8 cellular contexts compared by ENCODE assay signal in the genomic region with DNA sequence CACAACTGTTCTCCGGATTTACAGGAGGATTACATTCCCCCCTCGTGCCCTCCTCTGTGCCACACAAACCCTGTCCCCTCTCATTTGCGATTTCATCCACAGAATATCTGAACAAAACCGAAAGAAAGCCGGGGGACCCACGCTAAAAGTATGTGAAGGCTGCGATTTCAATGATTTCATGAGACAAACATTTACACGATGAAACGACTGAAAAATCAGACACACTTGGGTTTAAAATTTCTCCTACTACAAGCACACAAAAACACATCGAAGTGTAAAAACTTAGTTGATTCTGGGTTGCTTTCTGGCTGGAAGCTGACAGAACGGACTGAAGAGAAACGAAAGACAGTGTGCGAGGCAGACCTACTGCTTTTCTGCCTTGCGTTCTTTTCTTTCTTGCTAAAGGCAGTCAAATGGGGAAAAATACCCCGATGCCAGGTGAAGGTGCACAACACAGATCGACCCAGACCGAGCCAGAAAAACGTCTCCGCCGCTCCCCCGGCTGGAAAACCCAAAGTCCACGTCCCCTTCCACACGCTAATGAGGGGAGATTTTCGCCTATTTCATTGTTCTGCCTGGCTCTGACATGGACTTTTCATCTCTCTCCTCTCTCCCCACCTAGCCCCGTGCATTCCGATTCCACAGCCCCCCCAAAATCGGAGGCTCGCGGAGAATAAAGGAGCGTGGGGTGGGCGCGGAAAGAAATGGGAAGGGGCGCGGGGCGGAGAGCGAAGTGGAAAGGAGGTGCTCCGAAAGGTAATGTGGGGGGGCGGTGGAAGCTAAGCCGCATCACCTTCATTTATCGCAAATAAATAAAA. TPM values are rescaled to one million over a fixed set of nuclear protein-coding genes. Genes with fewer than 3 reads are reported as not detected.
DNase-seq lines count a peak whose midpoint lies in the region; ATAC-seq and TF ChIP-seq lines count a peak whose summit lies in the region.

No MANE protein-coding gene starts in this region.

- H3K4me1 Mint-ChIP-seq in activated T-helper 2 cell treated with anti-CD3 and anti-CD28 coated beads, Interferon-gamma antibody, Interleukin-2, Interleukin-4, amounts not matched to agents 10 μg/mL and 5 μg/mL and 100 μg/mL, durations not matched to agents 14 hours and 24 hours and 36 hours (ENCODE audit: low read depth): peaks cover 54% of the 10 kb centered on the region
- H3K4me1 Mint-ChIP-seq in nephron progenitor cell: peaks cover 56% of the 10 kb centered on the region

- intact Hi-C loops in activated T-helper 2 cell treated with anti-CD3 and anti-CD28 coated beads, Interferon-gamma antibody, Interleukin-2, Interleukin-4, amounts not matched to agents 10 μg/mL and 5 μg/mL and 100 μg/mL, durations not matched to agents 14 hours and 24 hours and 36 hours (cut with micrococcal nuclease): loop anchor here (1.0 to 5.0 kb wide), 3 partner anchors 9 to 436 kb away; no protein-coding TSS in a partner anchor

- TF ChIP-seq CTCF in GM06990 (IDR thresholded peaks at IDR 0.05; ENCODE audit: insufficient read depth, low read length, poor library complexity, severe bottlenecking) (no peak), fibroblast of the aortic adventitia (IDR thresholded peaks at IDR 0.05; ENCODE audit: insufficient read depth, low read length) (peak; percentile 20), nephron progenitor cell (IDR thresholded peaks at IDR 0.05) (no peak)

- DNase-seq in 8988T (peak; percentile 36), GM06990 (ENCODE audit: extremely low read depth, insufficient read length) (peak; percentile 52), NCI-H2227 (lab: John Stamatoyannopoulos, UW; ENCODE audit: unreplicated experiment) (peak; percentile 57), fibroblast of the aortic adventitia (ENCODE audit: low read depth) (peak; percentile 70), nephron progenitor cell (no peak), NCI-H2196 (lab: John Stamatoyannopoulos, UW; ENCODE audit: unreplicated experiment) (no peak)
- peak; percentile 18 for DNase-seq in activated T-helper 2 cell treated with anti-CD3 and anti-CD28 coated beads, Interferon-gamma antibody, Interleukin-2, Interleukin-4, amounts not matched to agents 10 μg/mL and 5 μg/mL and 100 μg/mL, durations not matched to agents 14 hours and 24 hours and 36 hours (ENCODE audit: low spot score)

- no peaks in the 10 kb centered on the region for H3K9me3 Mint-ChIP-seq in activated T-helper 2 cell treated with anti-CD3 and anti-CD28 coated beads, Interferon-gamma antibody, Interleukin-2, Interleukin-4, amounts not matched to agents 10 μg/mL and 5 μg/mL and 100 μg/mL, durations not matched to agents 14 hours and 24 hours and 36 hours
- H3K9me3 Mint-ChIP-seq in nephron progenitor cell: no peaks in the 10 kb centered on the region

- H3K36me3 Mint-ChIP-seq in activated T-helper 2 cell treated with anti-CD3 and anti-CD28 coated beads, Interferon-gamma antibody, Interleukin-2, Interleukin-4, amounts not matched to agents 10 μg/mL and 5 μg/mL and 100 μg/mL, durations not matched to agents 14 hours and 24 hours and 36 hours (ENCODE audit: low read depth): peaks cover 16% of the 10 kb centered on the region
- H3K36me3 Mint-ChIP-seq in nephron progenitor cell (ENCODE audit: low read depth): peaks cover 18% of the 10 kb centered on the region

- H3K4me3 ChIP-seq in GM06990 (replicated peaks; ENCODE audit: low read depth, low read length): peak overlapping the region; percentile 69
- peak overlapping the region; percentile 86 for H3K4me3 ChIP-seq in fibroblast of the aortic adventitia (ENCODE audit: low read depth, low read length)

- no peak for ATAC-seq in GM18909 (IDR thresholded peaks at IDR 0.05; ENCODE audit: poor library complexity, unreplicated experiment)

- H3K27me3 ChIP-seq in GM06990 (replicated peaks; ENCODE audit: control insufficient read depth, insufficient read depth, low read length): no peaks in the 10 kb centered on the region

- peaks cover 17% of the 10 kb centered on the region for H3K27me3 Mint-ChIP-seq in activated T-helper 2 cell treated with anti-CD3 and anti-CD28 coated beads, Interferon-gamma antibody, Interleukin-2, Interleukin-4, amounts not matched to agents 10 μg/mL and 5 μg/mL and 100 μg/mL, durations not matched to agents 14 hours and 24 hours and 36 hours (ENCODE audit: low read depth)
- H3K27me3 Mint-ChIP-seq in nephron progenitor cell (ENCODE audit: low read depth, poor library complexity): peaks cover 17% of the 10 kb centered on the region

- H3K4me3 Mint-ChIP-seq in activated T-helper 2 cell treated with anti-CD3 and anti-CD28 coated beads, Interferon-gamma antibody, Interleukin-2, Interleukin-4, amounts not matched to agents 10 μg/mL and 5 μg/mL and 100 μg/mL, durations not matched to agents 14 hours and 24 hours and 36 hours (ENCODE audit: low read depth): peak overlapping the region; percentile 95
- H3K4me3 Mint-ChIP-seq in nephron progenitor cell: peak overlapping the region; percentile 98

- no peaks in the 10 kb centered on the region; the same call in 1 of the 2 replicates for H3K36me3 ChIP-seq in GM06990 (ENCODE audit: control insufficient read depth, insufficient read depth, low read length)

- peak overlapping the region; percentile 94 for H3K27ac Mint-ChIP-seq in activated T-helper 2 cell treated with anti-CD3 and anti-CD28 coated beads, Interferon-gamma antibody, Interleukin-2, Interleukin-4, amounts not matched to agents 10 μg/mL and 5 μg/mL and 100 μg/mL, durations not matched to agents 14 hours and 24 hours and 36 hours
- H3K27ac Mint-ChIP-seq in nephron progenitor cell: peak overlapping the region; percentile 97

RNA-seq across cellular contexts. Expression of a gene that starts 1.1 kb away (rescaled TPM):
- total RNA-seq in activated T-helper 2 cell treated with anti-CD3 and anti-CD28 coated beads, Interferon-gamma antibody, Interleukin-2, Interleukin-4, amounts not matched to agents 10 μg/mL and 5 μg/mL and 100 μg/mL, durations not matched to agents 14 hours and 24 hours and 36 hours: 27.6 and 27.7 TPM in 2 replicates
- total RNA-seq in fibroblast of the aortic adventitia (ENCODE audit: low replicate concordance): 16.6 and 28.8 TPM in 2 replicates

RNA-seq across cellular contexts. Expression of a gene that starts 52.4 kb away (rescaled TPM):
- total RNA-seq in activated T-helper 2 cell treated with anti-CD3 and anti-CD28 coated beads, Interferon-gamma antibody, Interleukin-2, Interleukin-4, amounts not matched to agents 10 μg/mL and 5 μg/mL and 100 μg/mL, durations not matched to agents 14 hours and 24 hours and 36 hours: 1.7 and 2.0 TPM in 2 replicates
- total RNA-seq in fibroblast of the aortic adventitia (ENCODE audit: low replicate concordance): 2.4 and 2.6 TPM in 2 replicates

Comparison
In these comparisons a context has a peak if more than half of its experiments do, and no peak if none do; other contexts are left out.
1. DNase-seq: peak in 8988T (single experiment), GM06990 (single experiment), NCI-H2227 (single experiment), activated T-helper 2 cell treated with anti-CD3 and anti-CD28 coated beads, Interferon-gamma antibody, Interleukin-2, Interleukin-4, amounts not matched to agents 10 μg/mL and 5 μg/mL and 100 μg/mL, durations not matched to agents 14 hours and 24 hours and 36 hours (single experiment) and fibroblast of the aortic adventitia (single experiment); none in nephron progenitor cell (single experiment) and NCI-H2196 (single experiment).